ENCODE assay signal across 22 cellular contexts in the genomic region with DNA sequence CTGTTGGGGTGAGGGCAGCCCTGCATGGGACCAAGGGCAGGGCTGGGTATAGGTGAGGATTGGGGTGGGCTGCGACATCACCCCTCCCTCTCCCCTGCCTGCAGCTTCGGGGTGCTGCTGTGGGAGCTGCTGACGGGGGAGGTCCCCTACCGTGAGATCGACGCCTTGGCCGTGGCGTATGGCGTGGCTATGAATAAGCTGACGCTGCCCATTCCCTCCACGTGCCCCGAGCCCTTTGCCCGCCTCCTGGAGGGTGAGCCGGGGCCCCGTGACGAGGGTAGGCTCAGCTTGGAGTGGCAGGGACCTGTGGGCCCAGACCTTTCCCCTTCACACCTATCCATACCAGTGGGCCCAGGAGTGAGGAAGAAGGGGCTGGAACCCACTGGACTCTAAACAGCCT. TPM values are rescaled to one million over a fixed set of nuclear protein-coding genes. Genes with fewer than 3 reads are reported as not detected.
"Had no signal": no experiment of that assay in that cellular context is flagged by ENCODE, and none has a peak within 500 bp of the region (broad histone marks: within the 10 kb centered on the region; RNA-seq: fewer than 3 reads in every experiment).

No MANE protein-coding gene starts in this region.

- DNase-seq: IMR-90, Karpas-422, KG1, MG63, NCI-H1092 treated with DMSO at 0.1 percent for 48 hours, NCI-H1436, NCI-H187, NCI-H2029, NCI-H2081 treated with DMSO at 0.1 percent for 48 hours, NCI-H2171, NCI-H226, NCI-H446, NCI-H510A, NCI-H524 treated with DMSO at 0.1 percent for 48 hours, NCI-H69, NCI-H774, SHP77 treated with DMSO at 0.1 percent for 48 hours, SJCRH30 had no signal

- H3K36me3 ChIP-seq: SJCRH30 had no signal

- H3K27me3 ChIP-seq: MG63, SJCRH30 had no signal

- H3K9me3 ChIP-seq: MG63, SJCRH30 had no signal

- H3K27ac ChIP-seq: RWPE1, SJCRH30 had no signal

- ATAC-seq: HepG2, SK-N-SH treated with all-trans-retinoic acid at 6 μM for 48 hours had no signal

- H3K4me3 ChIP-seq: MG63, SJCRH30 had no signal

RNA-seq across cellular contexts. Expression of a gene that starts 13.8 kb away (rescaled TPM):
- total RNA-seq: HepG2, IMR-90, SJCRH30 had no signal
- polyA plus RNA-seq: HepG2, IMR-90 had no signal

RNA-seq across cellular contexts. Expression of a gene that starts 22.1 kb away (rescaled TPM):
- total RNA-seq: HT1080, SJCRH30 had no signal
